Comparison of ENCODE assay signal across 11 cellular contexts in genomic region chr9:76255781-76256455, GRCh38.
A peak's percentile ranks its signal among the peaks of the same experiment; 100 is the strongest.
DNase-seq lines count a peak whose midpoint lies in the region; ATAC-seq lines count a peak whose summit lies in the region.
"Had no signal": no experiment of that assay in that cellular context is flagged by ENCODE, and none has a peak within 500 bp of the region (broad histone marks: within the 10 kb centered on the region; RNA-seq: fewer than 3 reads in every experiment).

No MANE protein-coding gene starts in this region.

- H2AK5ac ChIP-seq in mesendoderm (ENCODE audit: low read length), result no peak overlapping the region

- no peak overlapping the region for H3K4me2 ChIP-seq in mesendoderm (ENCODE audit: low read length)
- H3K4me2 ChIP-seq: BLaER1 treated with 17β-estradiol and CSF1 and Interleukin-3, amounts not matched to agents 10 nM and 100 nM had no signal

- no peaks in the 10 kb centered on the region for H3K36me3 Mint-ChIP-seq in activated T-cell treated with anti-CD3 and anti-CD28 coated beads, Interleukin-2, amount 50 U/mL, for 4 hours (ENCODE audit: insufficient read depth)

- H3K9me3 Mint-ChIP-seq in activated T-cell treated with anti-CD3 and anti-CD28 coated beads, Interleukin-2, amount 50 U/mL, for 4 hours, result no peaks in the 10 kb centered on the region

- H2BK120ac ChIP-seq in mesendoderm (ENCODE audit: low read depth, low read length), result no peak overlapping the region

- H3K23ac ChIP-seq in mesendoderm (ENCODE audit: low read length), result no peak overlapping the region

- DNase-seq in Right ventricle myocardium inferior (ENCODE audit: missing footprints) (peak; percentile 67), cardiac septum (ENCODE audit: low spot score) (no peak), mucosa of gallbladder (ENCODE audit: low spot score) (peak; percentile 79), aorta (peak in 1 of 2 donors; percentile 82), mesendoderm (no peak)
- DNase-seq in activated T-cell treated with anti-CD3 and anti-CD28 coated beads, Interleukin-2, amount 50 U/mL, for 4 hours, result no peak
- no peak for DNase-seq in stimulated activated naive CD4-positive, alpha-beta T cell treated with Interleukin-2 at 50 U/mL for 16 hours (lab: John Stamatoyannopoulos, UW)
- DNase-seq: kidney glomerular epithelial cell, NCI-H1436 treated with DMSO at 0.1 percent for 48 hours had no signal

- H3K79me1 ChIP-seq in mesendoderm (ENCODE audit: low read length), result no peaks in the 10 kb centered on the region

- peaks cover 2% of the 10 kb centered on the region for H3K27me3 Mint-ChIP-seq in activated T-cell treated with anti-CD3 and anti-CD28 coated beads, Interleukin-2, amount 50 U/mL, for 4 hours (ENCODE audit: low read depth)

- intact Hi-C loops in Right ventricle myocardium inferior (cut with DNase I), result no loop called here
- intact Hi-C loops in cardiac septum (cut with DNase I), result no loop called here
- intact Hi-C loops in aorta (cut with DNase I), result loop anchor here in 1 of 2 donors (10.0 kb wide), 1 partner anchor 281 kb away; no protein-coding TSS in a partner anchor

- no peak overlapping the region for H4K8ac ChIP-seq in mesendoderm (ENCODE audit: low read depth, low read length)

- H3K9ac ChIP-seq in duodenal mucosa (ENCODE audit: low read depth in 1 of 2, low read length in 2 of 2), result no peak overlapping the region
- H3K9ac ChIP-seq in mesendoderm (ENCODE audit: low read length), result no peak overlapping the region
- H3K9ac ChIP-seq: BLaER1 treated with 17β-estradiol and CSF1 and Interleukin-3, amounts not matched to agents 10 nM and 100 nM had no signal

- no peak overlapping the region for H3K4ac ChIP-seq in mesendoderm (ENCODE audit: low read depth, low read length)

- H3K27me3 ChIP-seq in duodenal mucosa (ENCODE audit: control insufficient read depth in 1 of 2, insufficient read depth in 2 of 2, low read length in 2 of 2) (no peaks in the 10 kb centered on the region), aorta (ENCODE audit: control insufficient read depth in 1 of 2, insufficient read depth in 2 of 2, low read length in 1 of 2) (no peaks in the 10 kb centered on the region), mesendoderm (ENCODE audit: insufficient read depth, low read length, poor library complexity) (no peaks in the 10 kb centered on the region)
- H3K27me3 ChIP-seq: BLaER1 treated with 17β-estradiol and CSF1 and Interleukin-3, amounts not matched to agents 10 nM and 100 nM had no signal

- H3K18ac ChIP-seq in mesendoderm (ENCODE audit: low read length), result no peak overlapping the region

- H2BK15ac ChIP-seq in mesendoderm (replicated peaks; ENCODE audit: low read depth), result no peak overlapping the region

- peaks cover 0 to 30% of the 10 kb centered on the region in 2 donors for H3K36me3 ChIP-seq in duodenal mucosa (ENCODE audit: control insufficient read depth in 1 of 2, insufficient read depth in 2 of 2, low read length in 2 of 2)
- no peaks in the 10 kb centered on the region for H3K36me3 ChIP-seq in aorta (ENCODE audit: control insufficient read depth in 1 of 2, insufficient read depth in 2 of 2, low read length in 1 of 2)
- no peaks in the 10 kb centered on the region for H3K36me3 ChIP-seq in mesendoderm (ENCODE audit: control insufficient read depth, insufficient read depth, low read length)
- H3K36me3 ChIP-seq: BLaER1 treated with 17β-estradiol and CSF1 and Interleukin-3, amounts not matched to agents 10 nM and 100 nM had no signal

- H3K27ac ChIP-seq in duodenal mucosa (ENCODE audit: low read depth, low read length), result peak overlapping the region; percentile 13
- peak overlapping the region; percentile 53 to 95 for H3K27ac ChIP-seq in aorta (ENCODE audit: low read depth in 1 of 2, low read length in 2 of 2)
- H3K27ac ChIP-seq in mesendoderm (ENCODE audit: low read depth, low read length), result no peak overlapping the region
- H3K27ac ChIP-seq: BLaER1 treated with 17β-estradiol and CSF1 and Interleukin-3, amounts not matched to agents 10 nM and 100 nM had no signal

- H3K4me1 ChIP-seq in duodenal mucosa (ENCODE audit: control insufficient read depth in 1 of 2, insufficient read depth in 2 of 2, low read length in 2 of 2) (no peaks in the 10 kb centered on the region), aorta (ENCODE audit: control insufficient read depth in 1 of 2, insufficient read depth in 2 of 2, low read length in 2 of 2) (peaks cover 2 to 6% of the 10 kb centered on the region in 2 donors), mesendoderm (ENCODE audit: control insufficient read depth, low read depth, low read length) (no peaks in the 10 kb centered on the region)
- H3K4me1 ChIP-seq: BLaER1 treated with 17β-estradiol and CSF1 and Interleukin-3, amounts not matched to agents 10 nM and 100 nM had no signal

- H3K4me3 Mint-ChIP-seq in activated T-cell treated with anti-CD3 and anti-CD28 coated beads, Interleukin-2, amount 50 U/mL, for 4 hours, result no peak overlapping the region

- H3K9me3 ChIP-seq in duodenal mucosa (ENCODE audit: control insufficient read depth in 1 of 2, low read length in 2 of 2), result no peaks in the 10 kb centered on the region
- H3K9me3 ChIP-seq in aorta (ENCODE audit: control insufficient read depth, low read length), result no peaks in the 10 kb centered on the region
- H3K9me3 ChIP-seq: BLaER1 treated with 17β-estradiol and CSF1 and Interleukin-3, amounts not matched to agents 10 nM and 100 nM had no signal

- H3K79me2 ChIP-seq in mesendoderm (ENCODE audit: control insufficient read depth, insufficient read depth, low read length), result no peaks in the 10 kb centered on the region

- 3 to 6% methylated on average over 12 of the region's 12 CpGs for WGBS in aorta, 2 donors
- no CpG with 5 or more reads among the region's 12 CpGs for WGBS in mesendoderm (ENCODE audit: extremely low coverage, insufficient coverage, low lambda C conversion rate)

- peak; percentile 91 for ATAC-seq in Right ventricle myocardium inferior
- ATAC-seq in aorta (ENCODE audit: low FRiP score), result peak; percentile 90
- no peak for ATAC-seq in activated T-cell treated with anti-CD3 and anti-CD28 coated beads, Interleukin-2, amount 50 U/mL, for 4 hours

- H3K56ac ChIP-seq in mesendoderm (ENCODE audit: low read length), result no peak overlapping the region

- H2BK5ac ChIP-seq in mesendoderm (ENCODE audit: low read length), result no peak overlapping the region

- no peak overlapping the region for H3K4me3 ChIP-seq in duodenal mucosa (ENCODE audit: low read depth in 1 of 2, low read length in 2 of 2)
- H3K4me3 ChIP-seq in aorta (ENCODE audit: low read length in 2 of 2), result peak overlapping the region in 1 of 2 donors; percentile 34
- H3K4me3 ChIP-seq in mesendoderm (ENCODE audit: low read length), result no peak overlapping the region
- H3K4me3 ChIP-seq: BLaER1 treated with 17β-estradiol and CSF1 and Interleukin-3, amounts not matched to agents 10 nM and 100 nM had no signal

- no peaks in the 10 kb centered on the region for H3K4me1 Mint-ChIP-seq in activated T-cell treated with anti-CD3 and anti-CD28 coated beads, Interleukin-2, amount 50 U/mL, for 4 hours (ENCODE audit: low read depth)

- H4K5ac ChIP-seq in mesendoderm (ENCODE audit: low read length), result no peak overlapping the region

Comparison
In these comparisons a context has a peak if more than half of its experiments do, and no peak if none do; other contexts are left out.
1. DNase-seq: peak in Right ventricle myocardium inferior (single experiment) and mucosa of gallbladder (single experiment); none in cardiac septum (single experiment), activated T-cell treated with anti-CD3 and anti-CD28 coated beads, Interleukin-2, amount 50 U/mL, for 4 hours (single experiment), mesendoderm (single experiment) and stimulated activated naive CD4-positive, alpha-beta T cell treated with Interleukin-2 at 50 U/mL for 16 hours (single experiment).
2. ATAC-seq: peak in Right ventricle myocardium inferior (single experiment) and aorta (single experiment); none in activated T-cell treated with anti-CD3 and anti-CD28 coated beads, Interleukin-2, amount 50 U/mL, for 4 hours (0 of 2).